In genomic region chr2:72548081-72548764, GRCh38 we compare ENCODE assay signal across 25 cellular contexts.
"Had no signal": no experiment of that assay in that cellular context is flagged by ENCODE, and none has a peak within 500 bp of the region (broad histone marks: within the 10 kb centered on the region; RNA-seq: fewer than 3 reads in every experiment).

No MANE protein-coding gene starts in this region.

- H3K9me3 ChIP-seq: mucosa of descending colon, neutrophil, right atrium auricular region, transverse colon had no signal

- H3K27ac Mint-ChIP-seq: activated CD4-positive, alpha-beta memory T cell treated with anti-CD3 and anti-CD28 coated beads, Interleukin-2, amount 10 ng/mL, durations not matched to agents 7 days and 5 days; activated naive CD8-positive, alpha-beta T cell; brain; immature natural killer cell; naive thymus-derived CD8-positive, alpha-beta T cell; WTC11 had no signal

- H3K36me3 ChIP-seq: neutrophil, right atrium auricular region, transverse colon had no signal

- H3K27ac ChIP-seq: coronary artery, foreskin keratinocyte, neutrophil, right atrium auricular region, SK-N-MC, skin epidermis, transverse colon had no signal

- ATAC-seq: foreskin keratinocyte; mucosa of descending colon; naive thymus-derived CD8-positive, alpha-beta T cell; WTC11 had no signal

- H3K27me3 Mint-ChIP-seq: activated CD4-positive, alpha-beta memory T cell treated with anti-CD3 and anti-CD28 coated beads, Interleukin-2, amount 10 ng/mL, durations not matched to agents 7 days and 5 days; activated naive CD8-positive, alpha-beta T cell; brain; central memory CD8-positive, alpha-beta T cell; naive thymus-derived CD8-positive, alpha-beta T cell had no signal

- H3K4me1 Mint-ChIP-seq: activated CD4-positive, alpha-beta memory T cell treated with anti-CD3 and anti-CD28 coated beads, Interleukin-2, amount 10 ng/mL, durations not matched to agents 7 days and 5 days; brain; central memory CD8-positive, alpha-beta T cell; immature natural killer cell; naive thymus-derived CD8-positive, alpha-beta T cell; WTC11 had no signal

- H3K4me1 ChIP-seq: foreskin keratinocyte, right atrium auricular region, transverse colon had no signal

- H3K9me3 Mint-ChIP-seq: activated CD4-positive, alpha-beta memory T cell treated with anti-CD3 and anti-CD28 coated beads, Interleukin-2, amount 10 ng/mL, durations not matched to agents 7 days and 5 days; brain; central memory CD8-positive, alpha-beta T cell; immature natural killer cell; WTC11 had no signal

- H3K27me3 ChIP-seq: foreskin keratinocyte, neutrophil, right atrium auricular region, transverse colon had no signal

- H3K4me3 Mint-ChIP-seq: activated CD4-positive, alpha-beta memory T cell treated with anti-CD3 and anti-CD28 coated beads, Interleukin-2, amount 10 ng/mL, durations not matched to agents 7 days and 5 days; activated naive CD8-positive, alpha-beta T cell; brain; central memory CD8-positive, alpha-beta T cell; immature natural killer cell; naive thymus-derived CD8-positive, alpha-beta T cell; WTC11 had no signal

- DNase-seq: activated CD4-positive, alpha-beta memory T cell treated with anti-CD3 and anti-CD28 coated beads, Interleukin-2, amount 10 ng/mL, durations not matched to agents 7 days and 5 days; activated CD4-positive, alpha-beta T cell treated with anti-CD3 and anti-CD28 coated beads for 4 hours; activated gamma-delta T cell treated with Interleukin-2 at 50 U/mL for 16 hours; activated T-cell treated with anti-CD3 and anti-CD28 coated beads, Interleukin-2, amount 50 U/mL, for 48 hours; amygdala; effector CD4-positive, alpha-beta T cell; foreskin keratinocyte; immature natural killer cell; mucosa of descending colon; naive thymus-derived CD8-positive, alpha-beta T cell; stimulated activated CD4-positive, alpha-beta T cell treated with anti-CD3 and anti-CD28 coated beads, Interleukin-4, amount 100 ng/mL, for 4 hours; stimulated activated CD8-positive, alpha-beta memory T cell treated with anti-CD3 and anti-CD28 coated beads, Interleukin-4, amount 100 ng/mL, for 48 hours; stimulated activated naive CD4-positive, alpha-beta T cell treated with Interleukin-2 at 50 U/mL for 16 hours; substantia nigra; T-helper 1 cell; transverse colon had no signal

- H3K4me3 ChIP-seq: coronary artery, mucosa of descending colon, right atrium auricular region, SK-N-MC, skin epidermis, transverse colon had no signal

- H3K36me3 Mint-ChIP-seq: WTC11 had no signal
